Comparison of ENCODE assay signal across 8 cellular contexts in the genomic region with DNA sequence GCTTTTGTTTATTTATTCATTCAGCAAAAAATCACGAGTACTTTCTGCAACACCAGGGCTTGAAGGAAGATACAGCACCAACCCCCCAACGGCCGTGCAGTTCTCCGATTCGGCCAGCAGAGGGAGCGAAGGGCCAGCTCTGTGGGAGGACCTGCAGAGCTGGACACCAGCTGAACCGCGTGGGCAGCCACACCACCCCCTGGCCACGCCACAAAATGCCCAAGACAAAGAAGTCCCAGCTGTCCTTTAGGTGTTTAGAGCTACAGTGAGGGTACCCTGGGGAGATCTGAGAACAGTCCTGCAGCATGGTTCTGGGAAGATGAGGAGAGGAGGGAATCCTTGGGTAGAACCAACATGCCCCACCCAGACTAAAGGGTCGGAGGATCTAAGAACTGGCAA.
DNase-seq lines count a peak whose midpoint lies in the region; ATAC-seq and TF ChIP-seq lines count a peak whose summit lies in the region.

No MANE protein-coding gene starts in this region.

- no peak overlapping the region for H3K27ac ChIP-seq in cardiac muscle cell
- no peak overlapping the region for H3K27ac ChIP-seq in aorta (ENCODE audit: low read depth in 1 of 2, low read length in 2 of 2)

- peaks cover 6% of the 10 kb centered on the region for H3K36me3 Mint-ChIP-seq in activated naive CD8-positive, alpha-beta T cell treated with anti-CD3 and anti-CD28 coated beads, Interleukin-2, amount 10 ng/mL, durations not matched to agents 7 days and 5 days

- POLR2A ChIA-PET in activated naive CD8-positive, alpha-beta T cell treated with anti-CD3 and anti-CD28 coated beads, Interleukin-2, amount 10 ng/mL, durations not matched to agents 7 days and 5 days (lab: Charles Lee), result interaction anchor here (0.5 to 1.0 kb wide), 2 partner anchors 84 to 221 kb away, joined by 3 read pairs; partner anchors contain the start of gene RELL1

- 7 to 8% methylated on average over 10 of the region's 10 CpGs for WGBS in aorta, 2 donors

- no peaks in the 10 kb centered on the region for H3K36me3 ChIP-seq in cardiac muscle cell
- H3K36me3 ChIP-seq in aorta (ENCODE audit: control insufficient read depth in 1 of 2, insufficient read depth in 2 of 2, low read length in 1 of 2), result no peaks in the 10 kb centered on the region

- ATAC-seq in GM21367 (IDR thresholded peaks at IDR 0.05; ENCODE audit: unreplicated experiment), result peak; percentile 75
- peak; percentile 70 for ATAC-seq in activated naive CD8-positive, alpha-beta T cell treated with anti-CD3 and anti-CD28 coated beads, Interleukin-2, amount 10 ng/mL, durations not matched to agents 7 days and 5 days (ENCODE audit: low read depth)
- peak; percentile 93 for ATAC-seq in aorta (ENCODE audit: low FRiP score)

- no peaks in the 10 kb centered on the region for H3K27me3 Mint-ChIP-seq in activated naive CD8-positive, alpha-beta T cell treated with anti-CD3 and anti-CD28 coated beads, Interleukin-2, amount 10 ng/mL, durations not matched to agents 7 days and 5 days

- H3K4me1 Mint-ChIP-seq in activated naive CD8-positive, alpha-beta T cell treated with anti-CD3 and anti-CD28 coated beads, Interleukin-2, amount 10 ng/mL, durations not matched to agents 7 days and 5 days, result peaks cover 20% of the 10 kb centered on the region

- TF ChIP-seq CTCF in cardiac muscle cell (IDR thresholded peaks at IDR 0.05; ENCODE audit: low read depth, low read length), result peak; percentile 99

- intact Hi-C loops in aorta (cut with DNase I), result loop anchor here (2.0 to 10.0 kb wide), 4 partner anchors 82 to 432 kb away; partner anchors contain the start of gene RELL1 (in 2 of the 2)

- H3K4me3 ChIP-seq in cardiac muscle cell (no peak overlapping the region), aorta (ENCODE audit: low read length in 2 of 2) (no peak overlapping the region)

- DNase-seq in COR-L47 (lab: John Stamatoyannopoulos, UW) (peak; percentile 59), Kasumi-1 (lab: John Stamatoyannopoulos, UW) (peak; percentile 48 to 63), SW 1271 (lab: John Stamatoyannopoulos, UW) (peak; percentile 25 to 69), cardiac muscle cell (ENCODE audit: low read depth in 1 of 2, low spot score in 1 of 2) (peak; percentile 74 to 88), pulmonary artery endothelial cell (ENCODE audit: low read depth, low spot score) (peak; percentile 35), aorta (peak; percentile 86 to 93)
- peak; percentile 83 for DNase-seq in activated naive CD8-positive, alpha-beta T cell treated with anti-CD3 and anti-CD28 coated beads, Interleukin-2, amount 10 ng/mL, durations not matched to agents 7 days and 5 days

- H3K27me3 ChIP-seq in cardiac muscle cell (no peaks in the 10 kb centered on the region), aorta (ENCODE audit: control insufficient read depth in 1 of 2, insufficient read depth in 2 of 2, low read length in 1 of 2) (no peaks in the 10 kb centered on the region)

- peak overlapping the region; percentile 39 for H3K27ac Mint-ChIP-seq in activated naive CD8-positive, alpha-beta T cell treated with anti-CD3 and anti-CD28 coated beads, Interleukin-2, amount 10 ng/mL, durations not matched to agents 7 days and 5 days

- H3K4me1 ChIP-seq in cardiac muscle cell (ENCODE audit: low read depth) (no peaks in the 10 kb centered on the region), aorta (ENCODE audit: control insufficient read depth in 1 of 2, insufficient read depth in 2 of 2, low read length in 2 of 2) (no peaks in the 10 kb centered on the region)

- H3K9me3 ChIP-seq in cardiac muscle cell (ENCODE audit: low read depth) (no peaks in the 10 kb centered on the region), aorta (ENCODE audit: control insufficient read depth, low read length) (no peaks in the 10 kb centered on the region)

- no peaks in the 10 kb centered on the region for H3K9me3 Mint-ChIP-seq in activated naive CD8-positive, alpha-beta T cell treated with anti-CD3 and anti-CD28 coated beads, Interleukin-2, amount 10 ng/mL, durations not matched to agents 7 days and 5 days

- no peak overlapping the region for H3K4me3 Mint-ChIP-seq in activated naive CD8-positive, alpha-beta T cell treated with anti-CD3 and anti-CD28 coated beads, Interleukin-2, amount 10 ng/mL, durations not matched to agents 7 days and 5 days

Comparison
In these comparisons a context has a peak if more than half of its experiments do, and no peak if none do; other contexts are left out.
1. DNase-seq: peak in every context shown above with its lines; median percentile 90 in aorta; 83 in activated naive CD8-positive, alpha-beta T cell treated with anti-CD3 and anti-CD28 coated beads, Interleukin-2, amount 10 ng/mL, durations not matched to agents 7 days and 5 days; 81 in cardiac muscle cell; 59 in COR-L47; 56 in Kasumi-1; 47 in SW 1271; 35 in pulmonary artery endothelial cell.